1 cellular context compared by ENCODE assay signal in genomic region chr16:81842564-81843242, GRCh38.
TF ChIP-seq lines count a peak whose summit lies in the region.

No MANE protein-coding gene starts in this region.

TF ChIP-seq in H1, 55 proteins besides CTCF, POLR2A, EP300 and RAD21:
- no peak for TF ChIP-seq SP2 (IDR thresholded peaks at IDR 0.05; ENCODE audit: low read length)
- TF ChIP-seq RFX5 (IDR thresholded peaks at IDR 0.05; ENCODE audit: borderline replicate concordance, low read depth, low read length), result no peak
- TF ChIP-seq, protein P1, sequence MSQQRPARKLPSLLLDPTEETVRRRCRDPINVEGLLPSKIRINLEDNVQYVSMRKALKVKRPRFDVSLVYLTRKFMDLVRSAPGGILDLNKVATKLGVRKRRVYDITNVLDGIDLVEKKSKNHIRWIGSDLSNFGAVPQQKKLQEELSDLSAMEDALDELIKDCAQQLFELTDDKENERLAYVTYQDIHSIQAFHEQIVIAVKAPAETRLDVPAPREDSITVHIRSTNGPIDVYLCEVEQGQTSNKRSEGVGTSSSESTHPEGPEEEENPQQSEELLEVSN (IDR thresholded peaks at IDR 0.05), result no peak
- no peak for TF ChIP-seq EZH2 (IDR thresholded peaks at IDR 0.05; ENCODE audit: low read depth, low read length, severe bottlenecking)
- no peak for TF ChIP-seq POLR2AphosphoS5 (IDR thresholded peaks at IDR 0.05; ENCODE audit: low read depth, low read length)
- TF ChIP-seq CHD2 (IDR thresholded peaks at IDR 0.05; ENCODE audit: low read length), result no peak
- TF ChIP-seq, protein P2, sequence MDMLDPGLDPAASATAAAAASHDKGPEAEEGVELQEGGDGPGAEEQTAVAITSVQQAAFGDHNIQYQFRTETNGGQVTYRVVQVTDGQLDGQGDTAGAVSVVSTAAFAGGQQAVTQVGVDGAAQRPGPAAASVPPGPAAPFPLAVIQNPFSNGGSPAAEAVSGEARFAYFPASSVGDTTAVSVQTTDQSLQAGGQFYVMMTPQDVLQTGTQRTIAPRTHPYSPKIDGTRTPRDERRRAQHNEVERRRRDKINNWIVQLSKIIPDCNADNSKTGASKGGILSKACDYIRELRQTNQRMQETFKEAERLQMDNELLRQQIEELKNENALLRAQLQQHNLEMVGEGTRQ (IDR thresholded peaks at IDR 0.05; ENCODE audit: low read length), result no peak
- TF ChIP-seq ASH2L (IDR thresholded peaks at IDR 0.05; ENCODE audit: low read length), result no peak
- no peak for TF ChIP-seq PHF8 (conservative IDR thresholded peaks at IDR 0.05; ENCODE audit: low read depth, low read length)
- no peak for TF ChIP-seq SIX5 (IDR thresholded peaks at IDR 0.05; ENCODE audit: low read depth, low read length)
- no peak for TF ChIP-seq RNF2 (IDR thresholded peaks at IDR 0.05; ENCODE audit: borderline replicate concordance, low read depth, low read length, missing control alignments, poor library complexity, severe bottlenecking)
- no peak for TF ChIP-seq GABPA (IDR thresholded peaks at IDR 0.05; ENCODE audit: borderline replicate concordance, insufficient read depth, low read length)
- TF ChIP-seq JUND (IDR thresholded peaks at IDR 0.05; ENCODE audit: low read length), result no peak
- TF ChIP-seq MAX (IDR thresholded peaks at IDR 0.05), result no peak
- TF ChIP-seq TEAD4 (IDR thresholded peaks at IDR 0.05; ENCODE audit: low read depth, low read length), result no peak
- TF ChIP-seq MAFK (IDR thresholded peaks at IDR 0.05; ENCODE audit: low read depth, low read length), result no peak
- TF ChIP-seq KDM1A (IDR thresholded peaks at IDR 0.05; ENCODE audit: borderline replicate concordance, low read length), result no peak
- no peak for TF ChIP-seq CEBPB (IDR thresholded peaks at IDR 0.05; ENCODE audit: low read depth, low read length)
- TF ChIP-seq NANOG (IDR thresholded peaks at IDR 0.05; ENCODE audit: insufficient read depth, low read depth, low read length, poor library complexity, severe bottlenecking), result no peak
